ENCODE assay signal across 1 cellular context in the genomic region with DNA sequence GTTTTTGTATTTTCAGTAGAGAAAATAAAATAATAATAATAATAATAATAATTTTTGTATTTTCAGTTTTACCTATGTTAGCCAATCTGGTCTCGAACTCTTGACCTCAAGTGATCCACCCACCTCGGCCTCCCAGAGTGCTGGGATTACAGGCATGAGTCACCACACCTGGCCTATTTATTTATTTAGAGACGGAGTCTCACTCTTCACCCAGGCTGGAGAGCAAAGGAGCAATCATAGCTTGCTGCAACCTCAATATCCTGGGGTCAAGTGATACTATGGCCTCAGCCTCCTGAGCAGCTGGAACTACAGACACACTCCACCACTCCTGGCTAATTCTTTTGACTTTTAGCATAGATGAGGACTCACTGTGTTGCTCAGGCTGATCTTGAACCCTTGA.
TF ChIP-seq lines count a peak whose summit lies in the region.

No MANE protein-coding gene starts in this region.

TF ChIP-seq in IMR-90, 13 proteins besides CTCF, POLR2A, EP300 and RAD21 (continued from another document):
- TF ChIP-seq USF2 (IDR thresholded peaks at IDR 0.05; ENCODE audit: low read depth, low read length), result no peak
- no peak for TF ChIP-seq MAZ (IDR thresholded peaks at IDR 0.05; ENCODE audit: borderline replicate concordance, low read depth, low read length)
- TF ChIP-seq NFE2L2 (IDR thresholded peaks at IDR 0.05; ENCODE audit: low read depth, low read length), result no peak
- TF ChIP-seq SMC3 (IDR thresholded peaks at IDR 0.05; ENCODE audit: low read depth, low read length), result no peak
- no peak for TF ChIP-seq MAFK (IDR thresholded peaks at IDR 0.05; ENCODE audit: low read depth, low read length)
- no peak for TF ChIP-seq BHLHE40 (IDR thresholded peaks at IDR 0.05; ENCODE audit: low read depth, low read length)
- TF ChIP-seq RCOR1 (IDR thresholded peaks at IDR 0.05; ENCODE audit: insufficient replicate concordance, low read length), result no peak
- no peak for TF ChIP-seq FOS (IDR thresholded peaks at IDR 0.05; ENCODE audit: low read depth, low read length)
- no peak for TF ChIP-seq MXI1 (IDR thresholded peaks at IDR 0.05; ENCODE audit: borderline replicate concordance, low read depth, low read length)
